Comparison of ENCODE assay signal across 13 cellular contexts in the genomic region with DNA sequence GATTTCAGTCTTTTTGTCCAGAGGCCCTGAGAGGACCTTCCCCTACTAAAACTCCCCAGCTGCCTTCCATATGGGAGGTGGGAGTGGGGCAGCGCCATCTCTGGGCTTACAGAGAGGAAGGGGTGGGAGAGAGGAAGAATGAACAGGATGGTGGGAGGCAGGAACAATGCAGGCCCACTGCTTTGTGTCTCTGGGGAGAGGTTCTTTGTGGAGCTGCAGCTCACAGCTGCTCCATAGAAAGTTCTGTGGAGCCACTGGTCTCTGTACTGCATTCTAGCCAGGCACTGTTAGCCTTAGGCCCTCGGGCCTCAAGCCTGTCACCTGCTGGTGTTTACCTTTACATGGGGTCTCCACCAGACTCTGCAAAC. TPM values are rescaled to one million over a fixed set of nuclear protein-coding genes. Genes with fewer than 3 reads are reported as not detected.
DNase-seq lines count a peak whose midpoint lies in the region; ATAC-seq and TF ChIP-seq lines count a peak whose summit lies in the region.
"Had no signal": no experiment of that assay in that cellular context is flagged by ENCODE, and none has a peak within 500 bp of the region (broad histone marks: within the 10 kb centered on the region; RNA-seq: fewer than 3 reads in every experiment).

No MANE protein-coding gene starts in this region.

- WGBS in H9 (ENCODE audit: extremely low coverage, insufficient read length, low lambda C conversion rate) = no CpG with 5 or more reads among the region's 2 CpGs

- H3K27ac Mint-ChIP-seq in H9 = peak overlapping the region in 2 of 3 experiments; percentile 48 to 85; a peak in 5 of 7 replicates
- H3K27ac Mint-ChIP-seq: effector memory CD8-positive, alpha-beta T cell; stimulated activated naive CD8-positive, alpha-beta T cell treated with anti-CD3 and anti-CD28 coated beads, Interleukin-15, Interleukin-2, amounts not matched to agents 100 ng/mL and 50 ng/mL, for 24 hours had no signal

- H2AFZ ChIP-seq in H9 (ENCODE audit: low read length) = no peak overlapping the region

- TF ChIP-seq CTCF in H9 (conservative IDR thresholded peaks at IDR 0.05) = no peak
- TF ChIP-seq CTCF in RWPE1 (conservative IDR thresholded peaks at IDR 0.05; ENCODE audit: low read depth) = no peak

- H4K8ac ChIP-seq in H9 (replicated peaks; ENCODE audit: insufficient read length, low read depth, low read length) = no peak overlapping the region

- H2BK20ac ChIP-seq in H9 (ENCODE audit: low read depth, low read length, poor library complexity, severe bottlenecking) = no peak overlapping the region

- no peak overlapping the region for H3K56ac ChIP-seq in H9 (ENCODE audit: insufficient read length, low read depth, low read length)

- H3K27ac ChIP-seq in H9 (ENCODE audit: insufficient read length, low read depth, low read length) = no peak overlapping the region
- peak overlapping the region; percentile 28 for H3K27ac ChIP-seq in RWPE1
- peak overlapping the region in 13 of 21 experiments; percentile 1 to 72 (median 48) for H3K27ac ChIP-seq in skin epidermis
- H3K27ac ChIP-seq: KMS-11 had no signal

- H2AK5ac ChIP-seq in H9 (ENCODE audit: insufficient read length, low read length) = no peak overlapping the region

- no peak overlapping the region for H3K23ac ChIP-seq in H9 (ENCODE audit: insufficient read length, low read depth, low read length)

- H3K9ac ChIP-seq in H9 (ENCODE audit: extremely low read depth, insufficient read length, low read length) = no peak overlapping the region
- H3K9ac ChIP-seq: KMS-11 had no signal

- no peaks in the 10 kb centered on the region for H3K9me3 ChIP-seq in H9 (ENCODE audit: control insufficient read depth, low read depth, low read length)

- H3K27me3 Mint-ChIP-seq in H9 (ENCODE audit: low read depth) = peaks cover 33% of the 10 kb centered on the region
- H3K27me3 Mint-ChIP-seq: stimulated activated naive CD8-positive, alpha-beta T cell treated with anti-CD3 and anti-CD28 coated beads, Interleukin-15, Interleukin-2, amounts not matched to agents 100 ng/mL and 50 ng/mL, for 24 hours had no signal

- no peaks in the 10 kb centered on the region for H3K79me1 ChIP-seq in H9 (ENCODE audit: insufficient read depth, low read depth, low read length, poor library complexity, severe bottlenecking)

- H4K91ac ChIP-seq in H9 (ENCODE audit: insufficient read length, low read depth, low read length) = no peak overlapping the region

- no peak overlapping the region for H2BK12ac ChIP-seq in H9 (ENCODE audit: insufficient read length, low read depth, low read length)

- no peaks in the 10 kb centered on the region for H3K9me3 Mint-ChIP-seq in H9
- H3K9me3 Mint-ChIP-seq: effector memory CD8-positive, alpha-beta T cell; stimulated activated naive CD8-positive, alpha-beta T cell treated with anti-CD3 and anti-CD28 coated beads, Interleukin-15, Interleukin-2, amounts not matched to agents 100 ng/mL and 50 ng/mL, for 24 hours had no signal

- POLR2A ChIA-PET in RWPE1 (lab: Yijun Ruan, JAX; ENCODE audit: low non-redundant PET) = no interaction called here

- H2BK15ac ChIP-seq in H9 (ENCODE audit: low read depth, low read length) = no peak overlapping the region

- H3K18ac ChIP-seq in H9 (ENCODE audit: insufficient read length, low read depth, low read length) = peak overlapping the region; percentile 19

- H2BK120ac ChIP-seq in H9 (ENCODE audit: low read depth, low read length, poor library complexity, severe bottlenecking) = no peak overlapping the region

- no peak for ATAC-seq in HG03432 (IDR thresholded peaks at IDR 0.05; ENCODE audit: unreplicated experiment)
- ATAC-seq: effector memory CD8-positive, alpha-beta T cell had no signal

- no peaks in the 10 kb centered on the region; a peak in 1 of 7 replicates for H3K36me3 Mint-ChIP-seq in H9 (ENCODE audit: insufficient read depth in 1 of 3, low read depth in 3 of 3)

- no peaks in the 10 kb centered on the region for H3K23me2 ChIP-seq in H9 (ENCODE audit: insufficient read length, low read depth, low read length, poor library complexity, severe bottlenecking)

- no peak overlapping the region for H3K4ac ChIP-seq in H9 (ENCODE audit: low read depth, low read length)

- no peak overlapping the region for H3T11ph ChIP-seq in H9 (ENCODE audit: low read length)

- peak overlapping the region; percentile 20 for H3K4me2 ChIP-seq in H9 (ENCODE audit: insufficient read depth, insufficient read length, low read length)
- H3K4me2 ChIP-seq: KMS-11 had no signal

- CTCF ChIA-PET in RWPE1 (lab: Yijun Ruan, JAX) = interaction anchor here (0.6 to 1.0 kb wide), 2 partner anchors 92 to 227 kb away, joined by 3 to 4 read pairs; no protein-coding TSS in a partner anchor

- H3K4me1 Mint-ChIP-seq in H9 = peaks cover 52 to 65% of the 10 kb centered on the region in 2 experiments

- H3K4me3 ChIP-seq in skin epidermis = no peak overlapping the region

- H2BK5ac ChIP-seq in H9 (ENCODE audit: insufficient read length, low read length) = no peak overlapping the region

- no peak overlapping the region for H4K5ac ChIP-seq in H9 (ENCODE audit: insufficient read length, low read depth, low read length)

- H3K79me2 ChIP-seq in H9 (ENCODE audit: insufficient read depth, low read length) = no peaks in the 10 kb centered on the region

- peaks cover 18% of the 10 kb centered on the region; the same call in 1 of the 2 replicates for H3K4me1 ChIP-seq in H9 (ENCODE audit: insufficient read depth, low read length)

- H3K4me3 Mint-ChIP-seq in H9 = peak overlapping the region in 1 of 2 experiments; percentile 59; a peak in 3 of 5 replicates
- H3K4me3 Mint-ChIP-seq: effector memory CD8-positive, alpha-beta T cell; stimulated activated naive CD8-positive, alpha-beta T cell treated with anti-CD3 and anti-CD28 coated beads, Interleukin-15, Interleukin-2, amounts not matched to agents 100 ng/mL and 50 ng/mL, for 24 hours had no signal

- no peaks in the 10 kb centered on the region for H4K20me1 ChIP-seq in H9 (ENCODE audit: control insufficient read depth, insufficient read depth, insufficient read length)

- no peaks in the 10 kb centered on the region; the same call in 1 of the 2 replicates for H3K27me3 ChIP-seq in H9 (ENCODE audit: insufficient read depth, low read length)

- DNase-seq in H9 (peak; percentile 42), RWPE1 (ENCODE audit: low spot score) (no peak), inferior parietal cortex (ENCODE audit: extremely low spot score) (peak; percentile 19), NCI-H748 treated with DMSO at 0.1 percent for 48 hours (lab: John Stamatoyannopoulos, UW) (no peak), iPS-NIHi11 (ENCODE audit: low spot score) (no peak), OCI-M1 (lab: John Stamatoyannopoulos, UW) (no peak)
- DNase-seq: activated gamma-delta T cell treated with Interleukin-2 at 50 U/mL for 16 hours; effector memory CD8-positive, alpha-beta T cell; stimulated activated CD4-positive, alpha-beta T cell treated with anti-CD3 and anti-CD28 coated beads, Interleukin-12 subunit alpha, Interleukin-12 subunit beta, amount 100 ng/mL, for 4 hours had no signal

- peak overlapping the region; percentile 66; the same call in 1 of the 2 replicates for H3K14ac ChIP-seq in H9 (ENCODE audit: insufficient read depth, low read length)

RNA-seq across cellular contexts. Expression of a gene that starts 43.7 kb away (rescaled TPM):
- total RNA-seq in H9 (2021) = not detected in 2 replicates

Comparison
In these comparisons a context has a peak if more than half of its experiments do, and no peak if none do; other contexts are left out.
1. DNase-seq: peak in H9 (single experiment) and inferior parietal cortex (single experiment); none in RWPE1 (single experiment), NCI-H748 treated with DMSO at 0.1 percent for 48 hours (single experiment), iPS-NIHi11 (single experiment) and OCI-M1 (single experiment).